ENCODE assay signal across 8 cellular contexts in genomic region chr16:31382485-31383161, GRCh38. TPM values are rescaled to one million over a fixed set of nuclear protein-coding genes. Genes with fewer than 3 reads are reported as not detected.
A peak's percentile ranks its signal among the peaks of the same experiment; 100 is the strongest.
DNase-seq lines count a peak whose midpoint lies in the region; ATAC-seq and TF ChIP-seq lines count a peak whose summit lies in the region.

No MANE protein-coding gene starts in this region.

- DNase-seq in HT-29 (ENCODE audit: low spot score) (peak; percentile 44), SW480 (ENCODE audit: low spot score) (peak; percentile 26), adrenal gland (peak; percentile 55 to 79 (median 69)), hepatic stellate cell (ENCODE audit: low spot score) (peak; percentile 68)
- DNase-seq in stimulated activated CD4-positive, alpha-beta T cell treated with anti-CD3 and anti-CD28 coated beads, Interleukin-12 subunit alpha, Interleukin-12 subunit beta, amount 100 ng/mL, for 48 hours (ENCODE audit: low read depth in 2 of 3, low spot score in 1 of 3): peak; percentile 37 to 64 (median 57)

- H3K27ac ChIP-seq in adrenal gland: no peak overlapping the region

- no peaks in the 10 kb centered on the region for H3K36me3 ChIP-seq in adrenal gland (replicated peaks in 1 of 2)

- TF ChIP-seq POLR2A in adrenal gland (IDR thresholded peaks at IDR 0.05): no peak

- no peaks in the 10 kb centered on the region for H3K27me3 ChIP-seq in adrenal gland

- H3K4me1 ChIP-seq in adrenal gland (replicated peaks in 1 of 2): no peaks in the 10 kb centered on the region

- H3K4me3 ChIP-seq in adrenal gland: no peak overlapping the region

- WGBS in adrenal gland, 4 donors: 26 to 34% (median 26%) methylated on average over 10 to 14 of the region's 14 CpGs

- ATAC-seq in HG03565 (IDR thresholded peaks at IDR 0.05; ENCODE audit: unreplicated experiment) (no peak), HG02852 (IDR thresholded peaks at IDR 0.05; ENCODE audit: unreplicated experiment) (no peak)

- TF ChIP-seq CTCF in GM12872 (IDR thresholded peaks at IDR 0.05; ENCODE audit: insufficient read depth, low read depth, low read length): peak; percentile 78
- TF ChIP-seq CTCF in adrenal gland (IDR thresholded peaks at IDR 0.05): peak; percentile 37 to 65 (median 54)

- H3K9me3 ChIP-seq in adrenal gland (replicated peaks in 1 of 3): no peaks in the 10 kb centered on the region

- intact Hi-C loops in adrenal gland (cut with DNase I): no loop called here

RNA-seq across cellular contexts. Expression of gene ITGAD, which starts 10.5 kb away (rescaled TPM):
- not detected in 2 replicates for total RNA-seq in HT-29 (2014; rRNA removed; shearing (Covaris generic))
- under 1 TPM in 3 of 8 donors, not detected in 5; 0.04 to 0.35 (median 0.23) TPM for total RNA-seq in adrenal gland
- under 1 TPM; 0.03 to 0.16 (median 0.09) TPM for polyA plus RNA-seq in adrenal gland

RNA-seq across cellular contexts. Expression of gene ITGAX, which starts 27.6 kb away (rescaled TPM):
- total RNA-seq in HT-29 (2014; rRNA removed; shearing (Covaris generic)): 0.15 and 0.26 TPM in 2 replicates
- total RNA-seq in adrenal gland: 1 to 10 TPM; 1.4 to 8.1 (median 2.9) TPM
- polyA plus RNA-seq in adrenal gland: 10 to 100 TPM in 1 of 3 donors, 1 to 10 TPM in 2; 1.7 to 84.9 (median 3.7) TPM

RNA-seq across cellular contexts. Expression of gene COX6A2, which starts 45.5 kb away (rescaled TPM):
- not detected in 2 replicates for total RNA-seq in HT-29 (2014; rRNA removed; shearing (Covaris generic))
- total RNA-seq in adrenal gland: not detected
- polyA plus RNA-seq in adrenal gland: 1 to 10 TPM in 2 of 3 donors, not detected in 1; 2.8 to 5.2 TPM

RNA-seq across cellular contexts. Expression of gene ZNF843, which starts 60.0 kb away (rescaled TPM):
- total RNA-seq in HT-29 (2014; rRNA removed; shearing (Covaris generic)): not detected in 2 replicates
- total RNA-seq in adrenal gland: 1 to 10 TPM in 6 of 8 donors, under 1 TPM in 2; 0.61 to 3.1 (median 1.8) TPM
- under 1 TPM; 0.37 to 0.97 (median 0.73) TPM for polyA plus RNA-seq in adrenal gland
